Comparison of ENCODE assay signal across 20 cellular contexts in genomic region chr11:6245536-6245935, GRCh38. TPM values are rescaled to one million over a fixed set of nuclear protein-coding genes. Genes with fewer than 3 reads are reported as not detected.
DNase-seq lines count a peak whose midpoint lies in the region; ATAC-seq, FAIRE-seq and TF ChIP-seq lines count a peak whose summit lies in the region.
"Had no signal": no experiment of that assay in that cellular context is flagged by ENCODE, and none has a peak within 500 bp of the region (broad histone marks: within the 10 kb centered on the region; RNA-seq: fewer than 3 reads in every experiment).

No MANE protein-coding gene starts in this region.

- H3K4me3 ChIP-seq in K562: no peak overlapping the region
- H3K4me3 ChIP-seq in osteoblast (ENCODE audit: insufficient read depth, low read length): no peak overlapping the region
- H3K4me3 ChIP-seq: A549 had no signal

- H3K36me3 Mint-ChIP-seq in activated naive CD8-positive, alpha-beta T cell treated with anti-CD3 and anti-CD28 coated beads, Interleukin-2, amount 10 ng/mL, durations not matched to agents 7 days and 5 days: no peaks in the 10 kb centered on the region
- H3K36me3 Mint-ChIP-seq in activated naive CD8-positive, alpha-beta T cell treated with anti-CD3 and anti-CD28 coated beads, Interleukin-2, amount 50 U/mL, for 24 hours (ENCODE audit: low read depth): no peaks in the 10 kb centered on the region
- H3K36me3 Mint-ChIP-seq in activated T-cell treated with anti-CD3 and anti-CD28 coated beads, Interleukin-2, amount 50 U/mL, for 72 hours (ENCODE audit: insufficient read depth in 2 of 2): no peaks in the 10 kb centered on the region
- H3K36me3 Mint-ChIP-seq: CD14-positive monocyte; CD4-positive, alpha-beta memory T cell had no signal

- no peaks in the 10 kb centered on the region for H3K9me3 Mint-ChIP-seq in activated naive CD8-positive, alpha-beta T cell treated with anti-CD3 and anti-CD28 coated beads, Interleukin-2, amount 10 ng/mL, durations not matched to agents 7 days and 5 days
- no peaks in the 10 kb centered on the region for H3K9me3 Mint-ChIP-seq in activated naive CD8-positive, alpha-beta T cell treated with anti-CD3 and anti-CD28 coated beads, Interleukin-2, amount 50 U/mL, for 24 hours
- no peaks in the 10 kb centered on the region for H3K9me3 Mint-ChIP-seq in activated T-cell treated with anti-CD3 and anti-CD28 coated beads, Interleukin-2, amount 50 U/mL, for 72 hours
- H3K9me3 Mint-ChIP-seq: CD4-positive, alpha-beta memory T cell; H9 had no signal

- H3K9ac ChIP-seq in K562 (ENCODE audit: insufficient read depth in 1 of 2, low read depth in 2 of 2, low read length in 2 of 2): no peak overlapping the region

- no peak for FAIRE-seq in K562 (lab: Jason Lieb, UNC)
- FAIRE-seq: A549, H1, HepG2 had no signal

- 7% methylated on average over 2 of the region's 2 CpGs for WGBS in K562 (ENCODE audit: insufficient coverage, low coverage, missing lambda C conversion rate)

- BruUV-seq in K562 (replicated peaks; lab: Mats Ljungman, UMichigan): no TSS peak

- in situ Hi-C loops in K562 (cut with MboI): no loop called here

- H3K4me3 Mint-ChIP-seq in activated naive CD8-positive, alpha-beta T cell treated with anti-CD3 and anti-CD28 coated beads, Interleukin-2, amount 10 ng/mL, durations not matched to agents 7 days and 5 days: no peak overlapping the region
- H3K4me3 Mint-ChIP-seq in activated naive CD8-positive, alpha-beta T cell treated with anti-CD3 and anti-CD28 coated beads, Interleukin-2, amount 50 U/mL, for 24 hours: no peak overlapping the region
- H3K4me3 Mint-ChIP-seq in activated T-cell treated with anti-CD3 and anti-CD28 coated beads, Interleukin-2, amount 50 U/mL, for 72 hours: no peak overlapping the region
- H3K4me3 Mint-ChIP-seq: CD14-positive monocyte; CD4-positive, alpha-beta memory T cell; H9 had no signal

- H3K4me1 Mint-ChIP-seq in activated naive CD8-positive, alpha-beta T cell treated with anti-CD3 and anti-CD28 coated beads, Interleukin-2, amount 10 ng/mL, durations not matched to agents 7 days and 5 days: no peaks in the 10 kb centered on the region
- no peaks in the 10 kb centered on the region for H3K4me1 Mint-ChIP-seq in activated naive CD8-positive, alpha-beta T cell treated with anti-CD3 and anti-CD28 coated beads, Interleukin-2, amount 50 U/mL, for 24 hours
- H3K4me1 Mint-ChIP-seq in activated T-cell treated with anti-CD3 and anti-CD28 coated beads, Interleukin-2, amount 50 U/mL, for 72 hours (ENCODE audit: low read depth): no peaks in the 10 kb centered on the region
- H3K4me1 Mint-ChIP-seq: CD4-positive, alpha-beta memory T cell had no signal

- no peaks in the 10 kb centered on the region for H3K9me1 ChIP-seq in K562 (ENCODE audit: control insufficient read depth, insufficient read depth, low read length)

- H3K27ac ChIP-seq in K562 (ENCODE audit: extremely low read depth, low read depth, low read length) (no peak overlapping the region), epithelial cell of prostate (no peak overlapping the region), osteoblast (ENCODE audit: low read depth, low read length) (no peak overlapping the region)
- H3K27ac ChIP-seq: 22Rv1, A549 had no signal

- H4K20me1 ChIP-seq in K562 (replicated peaks; ENCODE audit: control insufficient read depth, insufficient read depth, low read length) (no peaks in the 10 kb centered on the region), osteoblast (ENCODE audit: insufficient read depth, low read length) (peaks cover 2% of the 10 kb centered on the region)

- H3K27me3 Mint-ChIP-seq in activated naive CD8-positive, alpha-beta T cell treated with anti-CD3 and anti-CD28 coated beads, Interleukin-2, amount 10 ng/mL, durations not matched to agents 7 days and 5 days: peaks cover 12% of the 10 kb centered on the region
- peaks cover 2% of the 10 kb centered on the region for H3K27me3 Mint-ChIP-seq in activated naive CD8-positive, alpha-beta T cell treated with anti-CD3 and anti-CD28 coated beads, Interleukin-2, amount 50 U/mL, for 24 hours
- peaks cover 38% of the 10 kb centered on the region for H3K27me3 Mint-ChIP-seq in activated T-cell treated with anti-CD3 and anti-CD28 coated beads, Interleukin-2, amount 50 U/mL, for 72 hours (ENCODE audit: low read depth)

- H3K27ac Mint-ChIP-seq in activated naive CD8-positive, alpha-beta T cell treated with anti-CD3 and anti-CD28 coated beads, Interleukin-2, amount 10 ng/mL, durations not matched to agents 7 days and 5 days: peak overlapping the region; percentile 35
- no peak overlapping the region for H3K27ac Mint-ChIP-seq in activated naive CD8-positive, alpha-beta T cell treated with anti-CD3 and anti-CD28 coated beads, Interleukin-2, amount 50 U/mL, for 24 hours
- no peak overlapping the region for H3K27ac Mint-ChIP-seq in activated T-cell treated with anti-CD3 and anti-CD28 coated beads, Interleukin-2, amount 50 U/mL, for 72 hours
- H3K27ac Mint-ChIP-seq: CD4-positive, alpha-beta memory T cell; H9 had no signal

- peaks cover 13 to 40% of the 10 kb centered on the region in 2 experiments for H3K27me3 ChIP-seq in K562 (ENCODE audit: control insufficient read depth in 2 of 2, insufficient read depth in 2 of 2, low read length in 2 of 2)
- H3K27me3 ChIP-seq in osteoblast (ENCODE audit: insufficient read depth, low read length): peaks cover 5% of the 10 kb centered on the region

- POLR2A ChIA-PET in activated naive CD8-positive, alpha-beta T cell treated with anti-CD3 and anti-CD28 coated beads, Interleukin-2, amount 10 ng/mL, durations not matched to agents 7 days and 5 days (lab: Charles Lee): no interaction called here
- POLR2A ChIA-PET in K562 (lab: Yijun Ruan, JAX): no interaction called here

- H3K79me2 ChIP-seq in K562 (ENCODE audit: control insufficient read depth, insufficient read depth, low read length) (no peaks in the 10 kb centered on the region), osteoblast (ENCODE audit: insufficient read depth, low read length) (no peaks in the 10 kb centered on the region)

- no peak overlapping the region for H3K4me2 ChIP-seq in K562 (ENCODE audit: insufficient read depth, low read length)
- no peak overlapping the region for H3K4me2 ChIP-seq in osteoblast (ENCODE audit: insufficient read depth, low read length)
- H3K4me2 ChIP-seq: A549 had no signal

- TF ChIP-seq RAD21 in K562 (CRISPR knock-in tag; conservative IDR thresholded peaks at IDR 0.05 in 1 of 2, IDR thresholded peaks at IDR 0.05 in 1 of 2): no peak

- TF ChIP-seq POLR2A in K562 (conservative IDR thresholded peaks at IDR 0.05): no peak

- H2AFZ ChIP-seq in K562 (ENCODE audit: low read depth, low read length) (no peak overlapping the region), osteoblast (ENCODE audit: low read length) (no peak overlapping the region)

- H3K4me1 ChIP-seq in K562 (replicated peaks in 1 of 2; ENCODE audit: control insufficient read depth in 2 of 2, insufficient read depth in 2 of 2, low read length in 2 of 2) (peaks cover 0 to 1% of the 10 kb centered on the region in 2 experiments; a peak in 3 of 5 replicates), osteoblast (ENCODE audit: insufficient read depth, low read length) (peaks cover 15% of the 10 kb centered on the region)

- no peak for DNase-seq in activated naive CD8-positive, alpha-beta T cell treated with anti-CD3 and anti-CD28 coated beads, Interleukin-2, amount 10 ng/mL, durations not matched to agents 7 days and 5 days
- no peak for DNase-seq in activated naive CD8-positive, alpha-beta T cell treated with anti-CD3 and anti-CD28 coated beads, Interleukin-2, amount 50 U/mL, for 24 hours
- DNase-seq in K562 (ENCODE audit: extremely low read depth in 1 of 4, low spot score in 3 of 4) (no peak), epithelial cell of prostate (ENCODE audit: low read depth, low spot score) (peak; percentile 20), osteoblast (ENCODE audit: insufficient read length, low spot score, missing footprints) (peak; percentile 66)
- DNase-seq in stimulated activated CD4-positive, alpha-beta T cell treated with anti-CD3 and anti-CD28 coated beads, Interleukin-2, amount 100 ng/mL, for 48 hours: no peak
- DNase-seq in activated T-cell treated with anti-CD3 and anti-CD28 coated beads, Interleukin-2, amount 50 U/mL, for 72 hours: no peak
- no peak for DNase-seq in activated CD4-positive, alpha-beta T cell treated with anti-CD3 and anti-CD28 coated beads for 48 hours
- DNase-seq: AML-193; CD4-positive, alpha-beta memory T cell; DMS153; DMS79; GF-D8; H9 had no signal

- intact Hi-C loops in K562 (cut with micrococcal nuclease): no loop called here

- no peak for ATAC-seq in activated naive CD8-positive, alpha-beta T cell treated with anti-CD3 and anti-CD28 coated beads, Interleukin-2, amount 10 ng/mL, durations not matched to agents 7 days and 5 days (ENCODE audit: low read depth)
- no peak for ATAC-seq in activated naive CD8-positive, alpha-beta T cell treated with anti-CD3 and anti-CD28 coated beads, Interleukin-2, amount 50 U/mL, for 24 hours
- no peak for ATAC-seq in K562
- ATAC-seq in activated T-cell treated with anti-CD3 and anti-CD28 coated beads, Interleukin-2, amount 50 U/mL, for 72 hours (replicated peaks in 1 of 2): no peak
- ATAC-seq: A549, HepG2 had no signal

- no peak for TF ChIP-seq EP300 in K562 (IDR thresholded peaks at IDR 0.05; ENCODE audit: low read length)

- CTCF ChIA-PET in K562 (lab: Yijun Ruan, JAX; ENCODE audit: low intra/inter-chr PET ratio): no interaction called here

- H3K9me3 ChIP-seq in K562 (replicated peaks; ENCODE audit: control insufficient read depth, insufficient read depth, low read depth, low read length) (no peaks in the 10 kb centered on the region), osteoblast (ENCODE audit: low read depth, low read length) (no peaks in the 10 kb centered on the region)
- H3K9me3 ChIP-seq: A549 had no signal

- TF ChIP-seq CTCF in K562 (IDR thresholded peaks at IDR 0.05 in 2 of 3, conservative IDR thresholded peaks at IDR 0.05 in 1 of 3; ENCODE audit: insufficient read depth in 2 of 3, low read depth in 1 of 3, low read length in 3 of 3) (no peak), osteoblast (IDR thresholded peaks at IDR 0.05; ENCODE audit: extremely low read depth, low read depth, low read length) (no peak)

- H3K36me3 ChIP-seq in K562 (ENCODE audit: control insufficient read depth, insufficient read depth, low read length) (no peaks in the 10 kb centered on the region), osteoblast (ENCODE audit: insufficient read depth, low read length) (no peaks in the 10 kb centered on the region)

RNA-seq across cellular contexts. Expression of gene CNGA4, which starts 6.6 kb away (rescaled TPM):
- total RNA-seq in activated naive CD8-positive, alpha-beta T cell treated with anti-CD3 and anti-CD28 coated beads, Interleukin-2, amount 10 ng/mL, durations not matched to agents 7 days and 5 days: under 1 TPM; 0.20 to 0.22 TPM
- 0.56 TPM in 1 of 2 replicates, not detected in the other for total RNA-seq in K562 (2011; cell fraction: chromatin; rRNA removed; ENCODE audit: low replicate concordance)
- total RNA-seq in K562 (2011; cell fraction: nucleolus; rRNA removed): not detected in 2 replicates
- total RNA-seq in K562 (2011; cell fraction: nucleoplasm; rRNA removed): not detected in 2 replicates
- total RNA-seq in K562 (2014; rRNA removed) (0.09 and 0.16 TPM in 2 replicates), K562 (2014; rRNA removed; fragmentation: Illumina TruSeq; extraction: Trizol) (not detected in 2 replicates), K562 (2015; rRNA removed; fragmentation: Illumina TruSeq; extraction: Trizol) (not detected in 2 replicates), K562 (2021) (not detected in 2 replicates), osteoblast (under 0.01 TPM in 2 replicates)
- polyA plus RNA-seq in K562 (2011; rRNA removed) (0.04 and 0.09 TPM in 2 replicates), K562 (2014; fragmentation: Illumina TruSeq; extraction: Trizol) (0.06 TPM in 1 of 2 replicates, not detected in the other), K562 (2014; fragmentation: Nextera tagmentation; extraction: Ambion mirVana) (not detected), K562 (2014; rRNA removed) (0.05 TPM in 1 of 2 replicates, not detected in the other)
- 0.06 and 0.28 TPM in 2 replicates for polyA plus RNA-seq in K562 (2011; cell fraction: cytosol; rRNA removed)
- polyA plus RNA-seq in K562 (2011; cell fraction: nucleus; rRNA removed): 0.25 and 0.30 TPM in 2 replicates
- polyA plus RNA-seq in K562 (2012): 0.09 and 0.18 TPM in 2 replicates
- polyA minus RNA-seq in K562 (2011; rRNA and poly(A)+ RNA removed): 0.12 TPM in 1 of 2 replicates, not detected in the other
- not detected in 2 replicates for polyA minus RNA-seq in K562 (2011; cell fraction: cytosol; rRNA and poly(A)+ RNA removed)
- 0.22 and 0.27 TPM in 2 replicates for polyA minus RNA-seq in K562 (2011; cell fraction: nucleus; rRNA and poly(A)+ RNA removed)
- total RNA-seq in activated T-cell treated with anti-CD3 and anti-CD28 coated beads, Interleukin-2, amount 50 U/mL, for 72 hours: under 1 TPM; 0.29 to 0.46 TPM
- total RNA-seq: H1, HepG2 had no signal
- polyA plus RNA-seq: CD14-positive monocyte; CD4-positive, alpha-beta memory T cell had no signal

RNA-seq across cellular contexts. Expression of gene FHIP1B, which starts 11.1 kb away (rescaled TPM):
- total RNA-seq in activated naive CD8-positive, alpha-beta T cell treated with anti-CD3 and anti-CD28 coated beads, Interleukin-2, amount 10 ng/mL, durations not matched to agents 7 days and 5 days: 10 to 100 TPM; 33.3 to 34.9 TPM
- total RNA-seq in K562 (2011; cell fraction: chromatin; rRNA removed; ENCODE audit: low replicate concordance): 52.8 and 87.9 TPM in 2 replicates
- total RNA-seq in K562 (2011; cell fraction: nucleolus; rRNA removed): 55.5 and 59.0 TPM in 2 replicates
- 70.2 and 97.8 TPM in 2 replicates for total RNA-seq in K562 (2011; cell fraction: nucleoplasm; rRNA removed)
- total RNA-seq in K562 (2014; rRNA removed) (10.4 and 19.6 TPM in 2 replicates), K562 (2014; rRNA removed; fragmentation: Illumina TruSeq; extraction: Trizol) (6.6 and 8.4 TPM in 2 replicates), K562 (2015; rRNA removed; fragmentation: Illumina TruSeq; extraction: Trizol) (11.2 and 15.6 TPM in 2 replicates), K562 (2021) (20.1 and 21.0 TPM in 2 replicates), osteoblast (15.6 and 19.7 TPM in 2 replicates)
- polyA plus RNA-seq in K562 (2011; rRNA removed) (24.7 and 33.9 TPM in 2 replicates), K562 (2014; fragmentation: Illumina TruSeq; extraction: Trizol) (15.6 and 23.3 TPM in 2 replicates), K562 (2014; fragmentation: Nextera tagmentation; extraction: Ambion mirVana) (1 to 10 TPM in 1 of 2 experiments, under 1 TPM in 1; 0.94 to 1.1 TPM), K562 (2014; rRNA removed) (24.3 TPM in 2 replicates)
- polyA plus RNA-seq in K562 (2011; cell fraction: cytosol; rRNA removed): 37.0 and 55.6 TPM in 2 replicates
- polyA plus RNA-seq in K562 (2011; cell fraction: nucleus; rRNA removed): 212 and 288 TPM in 2 replicates
- polyA plus RNA-seq in K562 (2012): 12.7 and 23.3 TPM in 2 replicates
- polyA minus RNA-seq in K562 (2011; rRNA and poly(A)+ RNA removed): 20.4 and 20.5 TPM in 2 replicates
- polyA minus RNA-seq in K562 (2011; cell fraction: cytosol; rRNA and poly(A)+ RNA removed): 11.6 and 17.8 TPM in 2 replicates
- 45.2 and 53.0 TPM in 2 replicates for polyA minus RNA-seq in K562 (2011; cell fraction: nucleus; rRNA and poly(A)+ RNA removed)
- total RNA-seq in activated T-cell treated with anti-CD3 and anti-CD28 coated beads, Interleukin-2, amount 50 U/mL, for 72 hours: 10 to 100 TPM; 22.8 to 26.8 TPM

RNA-seq across cellular contexts. Expression of gene CCKBR, which starts 14.1 kb away (rescaled TPM):
- total RNA-seq in activated naive CD8-positive, alpha-beta T cell treated with anti-CD3 and anti-CD28 coated beads, Interleukin-2, amount 10 ng/mL, durations not matched to agents 7 days and 5 days: not detected
- total RNA-seq in K562 (2011; cell fraction: chromatin; rRNA removed; ENCODE audit: low replicate concordance): not detected in 2 replicates
- total RNA-seq in K562 (2011; cell fraction: nucleolus; rRNA removed): not detected in 2 replicates
- not detected in 2 replicates for total RNA-seq in K562 (2011; cell fraction: nucleoplasm; rRNA removed)
- total RNA-seq in K562 (2014; rRNA removed) (not detected in 2 replicates), K562 (2014; rRNA removed; fragmentation: Illumina TruSeq; extraction: Trizol) (not detected in 2 replicates), K562 (2015; rRNA removed; fragmentation: Illumina TruSeq; extraction: Trizol) (not detected in 2 replicates), K562 (2021) (not detected in 2 replicates), osteoblast (not detected in 2 replicates)
- polyA plus RNA-seq in K562 (2011; rRNA removed) (not detected in 2 replicates), K562 (2014; fragmentation: Illumina TruSeq; extraction: Trizol) (not detected in 2 replicates), K562 (2014; fragmentation: Nextera tagmentation; extraction: Ambion mirVana) (not detected), K562 (2014; rRNA removed) (not detected in 2 replicates)
- not detected in 2 replicates for polyA plus RNA-seq in K562 (2011; cell fraction: cytosol; rRNA removed)
- not detected in 2 replicates for polyA plus RNA-seq in K562 (2011; cell fraction: nucleus; rRNA removed)
- not detected in 2 replicates for polyA plus RNA-seq in K562 (2012)
- not detected in 2 replicates for polyA minus RNA-seq in K562 (2011; rRNA and poly(A)+ RNA removed)
- polyA minus RNA-seq in K562 (2011; cell fraction: cytosol; rRNA and poly(A)+ RNA removed): not detected in 2 replicates
- not detected in 2 replicates for polyA minus RNA-seq in K562 (2011; cell fraction: nucleus; rRNA and poly(A)+ RNA removed)
- not detected for total RNA-seq in activated T-cell treated with anti-CD3 and anti-CD28 coated beads, Interleukin-2, amount 50 U/mL, for 72 hours
- total RNA-seq: CD4-positive, alpha-beta memory T cell; HepG2 had no signal
- polyA plus RNA-seq: A549; BJ; CD14-positive monocyte; CD4-positive, alpha-beta memory T cell; HepG2 had no signal

RNA-seq across cellular contexts. Expression of gene C11orf42, which starts 40.2 kb away (rescaled TPM):
- total RNA-seq in activated naive CD8-positive, alpha-beta T cell treated with anti-CD3 and anti-CD28 coated beads, Interleukin-2, amount 10 ng/mL, durations not matched to agents 7 days and 5 days: not detected
- total RNA-seq in K562 (2011; cell fraction: chromatin; rRNA removed; ENCODE audit: low replicate concordance): not detected in 2 replicates
- total RNA-seq in K562 (2011; cell fraction: nucleolus; rRNA removed): not detected in 2 replicates
- not detected in 2 replicates for total RNA-seq in K562 (2011; cell fraction: nucleoplasm; rRNA removed)
- not detected in 2 replicates for total RNA-seq in K562 (2014; rRNA removed)
- total RNA-seq in K562 (2014; rRNA removed; fragmentation: Illumina TruSeq; extraction: Trizol): not detected in 2 replicates
- not detected in 2 replicates for total RNA-seq in K562 (2015; rRNA removed; fragmentation: Illumina TruSeq; extraction: Trizol)
- total RNA-seq in K562 (2021): not detected in 2 replicates
- polyA plus RNA-seq in K562 (2011; rRNA removed): not detected in 2 replicates
- not detected in 2 replicates for polyA plus RNA-seq in K562 (2011; cell fraction: cytosol; rRNA removed)
- not detected in 2 replicates for polyA plus RNA-seq in K562 (2011; cell fraction: nucleus; rRNA removed)
- 0.11 TPM in 1 of 2 replicates, not detected in the other for polyA plus RNA-seq in K562 (2012)
- not detected in 2 replicates for polyA plus RNA-seq in K562 (2014; fragmentation: Illumina TruSeq; extraction: Trizol)
- polyA plus RNA-seq in K562 (2014; fragmentation: Nextera tagmentation; extraction: Ambion mirVana): not detected
- polyA plus RNA-seq in K562 (2014; rRNA removed): not detected in 2 replicates
- polyA minus RNA-seq in K562 (2011; rRNA and poly(A)+ RNA removed): not detected in 2 replicates
- not detected in 2 replicates for polyA minus RNA-seq in K562 (2011; cell fraction: cytosol; rRNA and poly(A)+ RNA removed)
- polyA minus RNA-seq in K562 (2011; cell fraction: nucleus; rRNA and poly(A)+ RNA removed): not detected in 2 replicates
- not detected in 2 replicates for total RNA-seq in osteoblast
- total RNA-seq in activated T-cell treated with anti-CD3 and anti-CD28 coated beads, Interleukin-2, amount 50 U/mL, for 72 hours: not detected
- total RNA-seq: CD4-positive, alpha-beta memory T cell; H1; H9; HepG2 had no signal
- polyA plus RNA-seq: A549; BJ; CD14-positive monocyte; CD4-positive, alpha-beta memory T cell; H1; HepG2 had no signal

RNA-seq across cellular contexts. Expression of gene OR52W1, which starts 46.5 kb away (rescaled TPM):
- not detected for total RNA-seq in activated naive CD8-positive, alpha-beta T cell treated with anti-CD3 and anti-CD28 coated beads, Interleukin-2, amount 10 ng/mL, durations not matched to agents 7 days and 5 days
- not detected in 2 replicates for total RNA-seq in K562 (2011; cell fraction: chromatin; rRNA removed; ENCODE audit: low replicate concordance)
- not detected in 2 replicates for total RNA-seq in K562 (2011; cell fraction: nucleolus; rRNA removed)
- not detected in 2 replicates for total RNA-seq in K562 (2011; cell fraction: nucleoplasm; rRNA removed)
- total RNA-seq in K562 (2014; rRNA removed) (not detected in 2 replicates), K562 (2014; rRNA removed; fragmentation: Illumina TruSeq; extraction: Trizol) (not detected in 2 replicates), K562 (2015; rRNA removed; fragmentation: Illumina TruSeq; extraction: Trizol) (not detected in 2 replicates), K562 (2021) (not detected in 2 replicates), osteoblast (not detected in 2 replicates)
- polyA plus RNA-seq in K562 (2011; rRNA removed) (not detected in 2 replicates), K562 (2014; fragmentation: Illumina TruSeq; extraction: Trizol) (not detected in 2 replicates), K562 (2014; fragmentation: Nextera tagmentation; extraction: Ambion mirVana) (not detected), K562 (2014; rRNA removed) (not detected in 2 replicates)
- not detected in 2 replicates for polyA plus RNA-seq in K562 (2011; cell fraction: cytosol; rRNA removed)
- not detected in 2 replicates for polyA plus RNA-seq in K562 (2011; cell fraction: nucleus; rRNA removed)
- not detected in 2 replicates for polyA plus RNA-seq in K562 (2012)
- not detected in 2 replicates for polyA minus RNA-seq in K562 (2011; rRNA and poly(A)+ RNA removed)
- not detected in 2 replicates for polyA minus RNA-seq in K562 (2011; cell fraction: cytosol; rRNA and poly(A)+ RNA removed)
- not detected in 2 replicates for polyA minus RNA-seq in K562 (2011; cell fraction: nucleus; rRNA and poly(A)+ RNA removed)
- not detected for total RNA-seq in activated T-cell treated with anti-CD3 and anti-CD28 coated beads, Interleukin-2, amount 50 U/mL, for 72 hours
- total RNA-seq: CD4-positive, alpha-beta memory T cell; H1; H9; HepG2 had no signal
- polyA plus RNA-seq: A549; BJ; CD14-positive monocyte; CD4-positive, alpha-beta memory T cell; H1; HepG2 had no signal

Comparison
In these comparisons a context has a peak if more than half of its experiments do, and no peak if none do; other contexts are left out.
1. DNase-seq: peak in epithelial cell of prostate (single experiment) and osteoblast (single experiment); none in activated naive CD8-positive, alpha-beta T cell treated with anti-CD3 and anti-CD28 coated beads, Interleukin-2, amount 10 ng/mL, durations not matched to agents 7 days and 5 days (single experiment), activated naive CD8-positive, alpha-beta T cell treated with anti-CD3 and anti-CD28 coated beads, Interleukin-2, amount 50 U/mL, for 24 hours (single experiment), K562 (0 of 4), stimulated activated CD4-positive, alpha-beta T cell treated with anti-CD3 and anti-CD28 coated beads, Interleukin-2, amount 100 ng/mL, for 48 hours (0 of 2), activated T-cell treated with anti-CD3 and anti-CD28 coated beads, Interleukin-2, amount 50 U/mL, for 72 hours (0 of 2) and activated CD4-positive, alpha-beta T cell treated with anti-CD3 and anti-CD28 coated beads for 48 hours (single experiment).